ENCODE assay signal across 17 cellular contexts in genomic region chr4:150574678-150575077, GRCh38. TPM values are rescaled to one million over a fixed set of nuclear protein-coding genes. Genes with fewer than 3 reads are reported as not detected.
DNase-seq lines count a peak whose midpoint lies in the region; ATAC-seq, FAIRE-seq and TF ChIP-seq lines count a peak whose summit lies in the region.
"Had no signal": no experiment of that assay in that cellular context is flagged by ENCODE, and none has a peak within 500 bp of the region (broad histone marks: within the 10 kb centered on the region; RNA-seq: fewer than 3 reads in every experiment).

No MANE protein-coding gene starts in this region.

- TF ChIP-seq EP300 in K562 (IDR thresholded peaks at IDR 0.05; ENCODE audit: low read length): no peak

- H3K79me2 ChIP-seq in K562 (ENCODE audit: control insufficient read depth, insufficient read depth, low read length): no peaks in the 10 kb centered on the region

- no peaks in the 10 kb centered on the region; the same call in 1 of the 2 replicates for H3K9me3 ChIP-seq in K562 (replicated peaks; ENCODE audit: control insufficient read depth, insufficient read depth, low read depth, low read length)
- H3K9me3 ChIP-seq in pancreas: no peaks in the 10 kb centered on the region

- WGBS in K562 (ENCODE audit: insufficient coverage, low coverage, missing lambda C conversion rate): 23% methylated on average over 3 of the region's 3 CpGs
- WGBS in pancreas, 2 donors: 81 to 86% methylated on average over 3 of the region's 3 CpGs

- no peaks in the 10 kb centered on the region for H3K9me1 ChIP-seq in K562 (ENCODE audit: control insufficient read depth, insufficient read depth, low read length)

- H3K4me1 ChIP-seq in K562 (replicated peaks in 1 of 2; ENCODE audit: control insufficient read depth in 2 of 2, insufficient read depth in 2 of 2, low read length in 2 of 2) (peaks cover 0 to 51% of the 10 kb centered on the region in 2 experiments), pancreas (peaks cover 8 to 17% (median 15%) of the 10 kb centered on the region in 3 donors)

- peak; percentile 1 for DNase-seq in DMS53 (lab: John Stamatoyannopoulos, UW)
- DNase-seq in DMS53 treated with DMSO at 0.1 percent for 48 hours (lab: John Stamatoyannopoulos, UW; ENCODE audit: unreplicated experiment): no peak
- DNase-seq in K562 (ENCODE audit: extremely low read depth in 1 of 4, low spot score in 3 of 4): peak in 1 of 4 experiments; percentile 27
- no peak for DNase-seq in pancreas
- DNase-seq in activated effector memory CD4-positive, alpha-beta T cell treated with anti-CD3 and anti-CD28 coated beads, Interleukin-2, amount 50 U/mL, for 16 hours: no peak
- DNase-seq in activated CD4-positive, alpha-beta T cell treated with anti-CD3 and anti-CD28 coated beads for 4 hours: no peak
- DNase-seq in NK-92 (lab: John Stamatoyannopoulos, UW; ENCODE audit: unreplicated experiment): no peak
- DNase-seq: AML-193; CD4-positive, CD25-positive, alpha-beta regulatory T cell; DND-41; GDM1; GOT3; H9 had no signal

- no peak overlapping the region for H3K4me2 ChIP-seq in K562 (ENCODE audit: insufficient read depth, low read length)
- H3K4me2 ChIP-seq: BLaER1 treated with 17β-estradiol and CSF1 and Interleukin-3, amounts not matched to agents 10 nM and 100 nM had no signal

- intact Hi-C loops in K562 (cut with micrococcal nuclease): loop anchor here (5.0 kb wide), 1 partner anchor 257 kb away; no protein-coding TSS in a partner anchor
- intact Hi-C loops in pancreas (cut with DNase I): no loop called here

- FAIRE-seq in K562 (lab: Jason Lieb, UNC) (no peak), pancreas (lab: Jason Lieb, UNC) (peak; percentile 59)

- CTCF ChIA-PET in K562 (lab: Yijun Ruan, JAX; ENCODE audit: low intra/inter-chr PET ratio): no interaction called here

- POLR2A ChIA-PET in K562 (lab: Yijun Ruan, JAX): no interaction called here

- no peak for TF ChIP-seq RAD21 in K562 (CRISPR knock-in tag; conservative IDR thresholded peaks at IDR 0.05 in 1 of 2, IDR thresholded peaks at IDR 0.05 in 1 of 2)

- H3K27ac ChIP-seq in K562 (ENCODE audit: extremely low read depth, low read depth, low read length) (peak overlapping the region; percentile 91; the same call in 1 of the 3 replicates), pancreas (no peak overlapping the region)
- H3K27ac ChIP-seq: 22Rv1; BLaER1 treated with 17β-estradiol and CSF1 and Interleukin-3, amounts not matched to agents 10 nM and 100 nM had no signal

- TF ChIP-seq POLR2A in K562 (conservative IDR thresholded peaks at IDR 0.05): no peak

- no peaks in the 10 kb centered on the region for H3K27me3 ChIP-seq in K562 (ENCODE audit: control insufficient read depth in 2 of 2, insufficient read depth in 2 of 2, low read length in 2 of 2)
- no peaks in the 10 kb centered on the region for H3K27me3 ChIP-seq in pancreas
- H3K27me3 ChIP-seq: BLaER1 treated with 17β-estradiol and CSF1 and Interleukin-3, amounts not matched to agents 10 nM and 100 nM had no signal

- H3K9ac ChIP-seq in K562 (ENCODE audit: insufficient read depth in 1 of 2, low read depth in 2 of 2, low read length in 2 of 2): no peak overlapping the region
- H3K9ac ChIP-seq: BLaER1 treated with 17β-estradiol and CSF1 and Interleukin-3, amounts not matched to agents 10 nM and 100 nM had no signal

- no peak for TF ChIP-seq CTCF in K562 (IDR thresholded peaks at IDR 0.05 in 2 of 3, conservative IDR thresholded peaks at IDR 0.05 in 1 of 3; ENCODE audit: insufficient read depth in 2 of 3, low read depth in 1 of 3, low read length in 3 of 3)
- no peak for TF ChIP-seq CTCF in pancreas (IDR thresholded peaks at IDR 0.05)

- ATAC-seq in K562: no peak
- no peak for ATAC-seq in pancreas
- ATAC-seq in HG03175 (IDR thresholded peaks at IDR 0.05; ENCODE audit: unreplicated experiment): no peak

- H4K20me1 ChIP-seq in K562 (replicated peaks; ENCODE audit: control insufficient read depth, insufficient read depth, low read length): no peaks in the 10 kb centered on the region
- H4K20me1 ChIP-seq: BLaER1 treated with 17β-estradiol and CSF1 and Interleukin-3, amounts not matched to agents 10 nM and 100 nM had no signal

- no peak overlapping the region for H2AFZ ChIP-seq in K562 (ENCODE audit: low read depth, low read length)

- H3K4me3 ChIP-seq in K562: no peak overlapping the region
- no peak overlapping the region for H3K4me3 ChIP-seq in pancreas
- H3K4me3 ChIP-seq: BLaER1 treated with 17β-estradiol and CSF1 and Interleukin-3, amounts not matched to agents 10 nM and 100 nM had no signal

- no TSS peak for BruUV-seq in K562 (replicated peaks; lab: Mats Ljungman, UMichigan)

- H3K36me3 ChIP-seq in K562 (ENCODE audit: control insufficient read depth, insufficient read depth, low read length) (peaks cover 4% of the 10 kb centered on the region; the same call in 2 of the 3 replicates), pancreas (no peaks in the 10 kb centered on the region)

- in situ Hi-C loops in K562 (cut with MboI): no loop called here

TF ChIP-seq in K562, 482 proteins besides CTCF, POLR2A, EP300 and RAD21 (continues in another document):
- TF ChIP-seq, protein P1, sequence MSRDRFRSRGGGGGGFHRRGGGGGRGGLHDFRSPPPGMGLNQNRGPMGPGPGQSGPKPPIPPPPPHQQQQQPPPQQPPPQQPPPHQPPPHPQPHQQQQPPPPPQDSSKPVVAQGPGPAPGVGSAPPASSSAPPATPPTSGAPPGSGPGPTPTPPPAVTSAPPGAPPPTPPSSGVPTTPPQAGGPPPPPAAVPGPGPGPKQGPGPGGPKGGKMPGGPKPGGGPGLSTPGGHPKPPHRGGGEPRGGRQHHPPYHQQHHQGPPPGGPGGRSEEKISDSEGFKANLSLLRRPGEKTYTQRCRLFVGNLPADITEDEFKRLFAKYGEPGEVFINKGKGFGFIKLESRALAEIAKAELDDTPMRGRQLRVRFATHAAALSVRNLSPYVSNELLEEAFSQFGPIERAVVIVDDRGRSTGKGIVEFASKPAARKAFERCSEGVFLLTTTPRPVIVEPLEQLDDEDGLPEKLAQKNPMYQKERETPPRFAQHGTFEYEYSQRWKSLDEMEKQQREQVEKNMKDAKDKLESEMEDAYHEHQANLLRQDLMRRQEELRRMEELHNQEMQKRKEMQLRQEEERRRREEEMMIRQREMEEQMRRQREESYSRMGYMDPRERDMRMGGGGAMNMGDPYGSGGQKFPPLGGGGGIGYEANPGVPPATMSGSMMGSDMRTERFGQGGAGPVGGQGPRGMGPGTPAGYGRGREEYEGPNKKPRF (IDR thresholded peaks at IDR 0.05; ENCODE audit: low read depth, low read length): no peak
- TF ChIP-seq FOXA3 (CRISPR knock-in tag; conservative IDR thresholded peaks at IDR 0.05 in 1 of 2, IDR thresholded peaks at IDR 0.05 in 1 of 2) (peak in 1 of 2 experiments; percentile 55; a peak in 1 of 4 replicates), ARID1B (IDR thresholded peaks at IDR 0.05) (peak; percentile 15; the same call in 1 of the 2 replicates), TAL1 (IDR thresholded peaks at IDR 0.05) (0 out of 2 replicates have a peak, but pooled peaks have one; percentile 6), CBFA2T3 (IDR thresholded peaks at IDR 0.05) (peak; percentile 43), DACH1 (IDR thresholded peaks at IDR 0.05; ENCODE audit: partially characterized antibody) (peak; percentile 7), ZKSCAN8 (CRISPR knock-in tag; IDR thresholded peaks at IDR 0.05) (no peak), ZNF316 (IDR thresholded peaks at IDR 0.05) (no peak), USF1 (CRISPR knock-in tag; IDR thresholded peaks at IDR 0.05) (no peak), LEF1 (IDR thresholded peaks at IDR 0.05) (0 out of 2 replicates have a peak, but pooled peaks have one; percentile 21), ZNF583 (CRISPR knock-in tag; IDR thresholded peaks at IDR 0.05) (no peak)
- TF ChIP-seq, protein P2, sequence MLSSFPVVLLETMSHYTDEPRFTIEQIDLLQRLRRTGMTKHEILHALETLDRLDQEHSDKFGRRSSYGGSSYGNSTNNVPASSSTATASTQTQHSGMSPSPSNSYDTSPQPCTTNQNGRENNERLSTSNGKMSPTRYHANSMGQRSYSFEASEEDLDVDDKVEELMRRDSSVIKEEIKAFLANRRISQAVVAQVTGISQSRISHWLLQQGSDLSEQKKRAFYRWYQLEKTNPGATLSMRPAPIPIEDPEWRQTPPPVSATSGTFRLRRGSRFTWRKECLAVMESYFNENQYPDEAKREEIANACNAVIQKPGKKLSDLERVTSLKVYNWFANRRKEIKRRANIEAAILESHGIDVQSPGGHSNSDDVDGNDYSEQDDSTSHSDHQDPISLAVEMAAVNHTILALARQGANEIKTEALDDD (IDR thresholded peaks at IDR 0.05): peak; percentile 35; the same call in 1 of the 2 replicates

RNA-seq across cellular contexts. Expression of gene MAB21L2, which starts 7.3 kb away (rescaled TPM):
- not detected in 2 replicates for total RNA-seq in K562 (2011; cell fraction: chromatin; rRNA removed; ENCODE audit: low replicate concordance)
- not detected in 2 replicates for total RNA-seq in K562 (2011; cell fraction: nucleolus; rRNA removed)
- total RNA-seq in K562 (2011; cell fraction: nucleoplasm; rRNA removed): not detected in 2 replicates
- total RNA-seq in K562 (2014; rRNA removed) (not detected in 2 replicates), K562 (2014; rRNA removed; fragmentation: Illumina TruSeq; extraction: Trizol) (not detected in 2 replicates), K562 (2015; rRNA removed; fragmentation: Illumina TruSeq; extraction: Trizol) (not detected in 2 replicates), K562 (2021) (not detected in 2 replicates), pancreas (under 1 TPM in 2 of 6 donors, not detected in 4; 0.09 to 0.20 TPM)
- polyA plus RNA-seq in K562 (2011; rRNA removed) (not detected in 2 replicates), K562 (2014; fragmentation: Illumina TruSeq; extraction: Trizol) (not detected in 2 replicates), K562 (2014; fragmentation: Nextera tagmentation; extraction: Ambion mirVana) (not detected), K562 (2014; rRNA removed) (not detected in 2 replicates), pancreas (under 1 TPM; 0.12 to 0.15 TPM)
- not detected in 2 replicates for polyA plus RNA-seq in K562 (2011; cell fraction: cytosol; rRNA removed)
- not detected in 2 replicates for polyA plus RNA-seq in K562 (2011; cell fraction: nucleus; rRNA removed)
- 0.03 TPM in 1 of 2 replicates, not detected in the other for polyA plus RNA-seq in K562 (2012)
- not detected in 2 replicates for polyA minus RNA-seq in K562 (2011; rRNA and poly(A)+ RNA removed)
- not detected in 2 replicates for polyA minus RNA-seq in K562 (2011; cell fraction: cytosol; rRNA and poly(A)+ RNA removed)
- not detected in 2 replicates for polyA minus RNA-seq in K562 (2011; cell fraction: nucleus; rRNA and poly(A)+ RNA removed)
- total RNA-seq: CD4-positive, CD25-positive, alpha-beta regulatory T cell; H9; HT1080 had no signal
